11 cellular contexts compared by ENCODE assay signal in the genomic region with DNA sequence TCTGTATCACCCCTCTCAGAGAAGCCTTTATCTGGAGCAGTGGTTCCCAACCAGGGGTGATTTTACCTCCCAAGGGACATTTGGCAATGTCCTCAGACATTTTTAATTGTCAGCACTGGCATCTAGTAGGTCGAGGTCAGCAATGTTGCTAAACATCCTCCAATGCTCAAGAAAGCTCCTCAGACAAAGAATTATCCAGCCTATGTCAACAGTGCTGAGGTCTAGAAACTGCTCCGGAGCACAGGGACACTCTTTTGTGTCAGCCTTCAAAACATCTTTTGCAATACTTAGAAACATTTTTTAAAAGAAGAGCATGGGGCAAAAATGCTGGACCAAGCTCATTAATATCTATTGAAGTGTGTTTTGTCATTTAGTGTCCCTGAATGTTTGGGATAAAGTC.
DNase-seq lines count a peak whose midpoint lies in the region; ATAC-seq and TF ChIP-seq lines count a peak whose summit lies in the region.
"Had no signal": no experiment of that assay in that cellular context is flagged by ENCODE, and none has a peak within 500 bp of the region (broad histone marks: within the 10 kb centered on the region; RNA-seq: fewer than 3 reads in every experiment).

No MANE protein-coding gene starts in this region.

- DNase-seq in endothelial cell (ENCODE audit: low spot score) (no peak), trophoblast cell (peak in 1 of 2 donors; percentile 27), 8988T (no peak), NCI-H1694 treated with DMSO at 0.1 percent for 48 hours (lab: John Stamatoyannopoulos, UW) (no peak)
- DNase-seq in stimulated activated CD4-positive, alpha-beta T cell treated with anti-CD3 and anti-CD28 coated beads, Interleukin-12 subunit alpha, Interleukin-12 subunit beta, amount 100 ng/mL, for 4 hours = no peak
- DNase-seq: effector memory CD8-positive, alpha-beta T cell; IMR-90; NCI-H187 had no signal

- peaks cover 2% of the 10 kb centered on the region for H3K79me2 ChIP-seq in trophoblast cell (ENCODE audit: control insufficient read depth, insufficient read depth, low read length, poor library complexity)

- no peak overlapping the region for H3K14ac ChIP-seq in trophoblast cell (ENCODE audit: low read length)

- H3K27me3 ChIP-seq in trophoblast cell (ENCODE audit: insufficient read depth, low read length) = no peaks in the 10 kb centered on the region

- H3K4me1 ChIP-seq in trophoblast cell (ENCODE audit: control insufficient read depth in 1 of 2, insufficient read depth in 2 of 2, low read length in 2 of 2) = peaks cover 0 to 2% of the 10 kb centered on the region in 2 experiments

- H3K27ac Mint-ChIP-seq in IgD-negative memory B cell (peak overlapping the region in 2 of 3 donors; percentile 17 to 20), endothelial cell (ENCODE audit: unreplicated experiment) (peak overlapping the region; percentile 3)

- H3K18ac ChIP-seq in trophoblast cell (ENCODE audit: low read length) = no peak overlapping the region

- H2AFZ ChIP-seq in trophoblast cell (ENCODE audit: insufficient read depth, low read length, poor library complexity) = no peak overlapping the region

- no peak overlapping the region for H4K91ac ChIP-seq in trophoblast cell (ENCODE audit: low read depth, low read length)

- no peak overlapping the region for H3K4ac ChIP-seq in trophoblast cell (ENCODE audit: low read depth, low read length)

- no peak overlapping the region for H3K23ac ChIP-seq in trophoblast cell (ENCODE audit: low read length)

- no peaks in the 10 kb centered on the region for H3K36me3 Mint-ChIP-seq in IgD-negative memory B cell
- H3K36me3 Mint-ChIP-seq in endothelial cell (ENCODE audit: low read depth, unreplicated experiment) = peaks cover 9% of the 10 kb centered on the region

- H3K36me3 ChIP-seq in trophoblast cell (ENCODE audit: control insufficient read depth in 1 of 2, insufficient read depth in 2 of 2, low read length in 2 of 2) = no peaks in the 10 kb centered on the region

- peak overlapping the region; percentile 48 for H2BK120ac ChIP-seq in trophoblast cell (ENCODE audit: insufficient read depth, low read length, poor library complexity)

- H3K27me3 Mint-ChIP-seq in IgD-negative memory B cell (peaks cover 5% of the 10 kb centered on the region), endothelial cell (ENCODE audit: unreplicated experiment) (peaks cover under 1% of the 10 kb centered on the region)

- H3K4me1 Mint-ChIP-seq in IgD-negative memory B cell (peaks cover 20 to 30% (median 21%) of the 10 kb centered on the region in 3 donors), endothelial cell (ENCODE audit: unreplicated experiment) (peaks cover 68% of the 10 kb centered on the region)

- no peak overlapping the region for H4K12ac ChIP-seq in trophoblast cell (ENCODE audit: low read depth, low read length)

- TF ChIP-seq CTCF in 22Rv1 (IDR thresholded peaks at IDR 0.05) = no peak
- no peak for TF ChIP-seq CTCF in endothelial cell (IDR thresholded peaks at IDR 0.05; ENCODE audit: unreplicated experiment)

- no peak for ATAC-seq in HG03039 (IDR thresholded peaks at IDR 0.05; ENCODE audit: unreplicated experiment)
- ATAC-seq: effector memory CD8-positive, alpha-beta T cell had no signal

- no peak overlapping the region for H3K4me3 ChIP-seq in trophoblast cell (ENCODE audit: low read depth, low read length)

- no peaks in the 10 kb centered on the region for H3K9me3 Mint-ChIP-seq in IgD-negative memory B cell
- H3K9me3 Mint-ChIP-seq in endothelial cell (ENCODE audit: unreplicated experiment) = no peaks in the 10 kb centered on the region
- H3K9me3 Mint-ChIP-seq: effector memory CD8-positive, alpha-beta T cell had no signal

- H3K4me3 Mint-ChIP-seq in IgD-negative memory B cell (peak overlapping the region in 3 of 4 donors; percentile 4 to 99 (median 9)), endothelial cell (ENCODE audit: unreplicated experiment) (peak overlapping the region; percentile 71)

- H3K4me2 ChIP-seq in trophoblast cell (ENCODE audit: low read length) = no peak overlapping the region

- WGBS in trophoblast cell (ENCODE audit: extremely low coverage, insufficient coverage, insufficient read length) = no CpG with 5 or more reads among the region's 2 CpGs

- H2BK12ac ChIP-seq in trophoblast cell (ENCODE audit: low read length) = no peak overlapping the region

- no peak overlapping the region for H2BK5ac ChIP-seq in trophoblast cell (ENCODE audit: low read depth, low read length, poor library complexity)

- H3K9me3 ChIP-seq in trophoblast cell (ENCODE audit: insufficient read depth, low read depth, low read length) = no peaks in the 10 kb centered on the region

- H2AK5ac ChIP-seq in trophoblast cell (ENCODE audit: low read length) = no peak overlapping the region

- H4K8ac ChIP-seq in trophoblast cell (ENCODE audit: low read depth, low read length) = peak overlapping the region; percentile 33

- H3K27ac ChIP-seq in 22Rv1 (peak overlapping the region; percentile 95; the same call in 1 of the 2 replicates), trophoblast cell (ENCODE audit: low read depth, low read length) (peak overlapping the region; percentile 44)

- H3K9ac ChIP-seq in trophoblast cell (ENCODE audit: low read length) = no peak overlapping the region

- peaks cover 9% of the 10 kb centered on the region for H3K79me1 ChIP-seq in trophoblast cell (ENCODE audit: low read length)
